ENCODE assay signal across 13 cellular contexts in genomic region chr15:99509686-99510461, GRCh38. TPM values are rescaled to one million over a fixed set of nuclear protein-coding genes. Genes with fewer than 3 reads are reported as not detected.
A peak's percentile ranks its signal among the peaks of the same experiment; 100 is the strongest.
DNase-seq lines count a peak whose midpoint lies in the region; ATAC-seq, FAIRE-seq and TF ChIP-seq lines count a peak whose summit lies in the region.
"Had no signal": no experiment of that assay in that cellular context is flagged by ENCODE, and none has a peak within 500 bp of the region (broad histone marks: within the 10 kb centered on the region; RNA-seq: fewer than 3 reads in every experiment).

No MANE protein-coding gene starts in this region.

- TF ChIP-seq EP300 in HepG2 (IDR thresholded peaks at IDR 0.05; ENCODE audit: low read depth in 2 of 2, low read length in 2 of 2) = no peak
- TF ChIP-seq EP300 in HepG2 (CRISPR knock-in tag; IDR thresholded peaks at IDR 0.05; ENCODE audit: borderline replicate concordance) = no peak

- peaks cover 7% of the 10 kb centered on the region for H3K4me1 Mint-ChIP-seq in T-helper 17 cell
- H3K4me1 Mint-ChIP-seq: central memory CD8-positive, alpha-beta T cell had no signal

- H3K79me2 ChIP-seq in HepG2 (ENCODE audit: insufficient read depth, low read length) = no peaks in the 10 kb centered on the region

- H3K27me3 ChIP-seq in right lobe of liver = no peaks in the 10 kb centered on the region
- peaks cover 2 to 4% of the 10 kb centered on the region in 2 experiments; a peak in 2 of 5 replicates for H3K27me3 ChIP-seq in HepG2 (ENCODE audit: control insufficient read depth in 1 of 2, insufficient read depth in 2 of 2, low read length in 2 of 2)
- no peaks in the 10 kb centered on the region for H3K27me3 ChIP-seq in esophagus squamous epithelium

- no peaks in the 10 kb centered on the region for H3K9me3 ChIP-seq in right lobe of liver
- no peaks in the 10 kb centered on the region for H3K9me3 ChIP-seq in HepG2 (ENCODE audit: low read length)
- no peaks in the 10 kb centered on the region for H3K9me3 ChIP-seq in T-helper 17 cell (ENCODE audit: control insufficient read depth, low read length, poor library complexity, severe bottlenecking)
- no peaks in the 10 kb centered on the region for H3K9me3 ChIP-seq in esophagus squamous epithelium

- H3K4me1 ChIP-seq in right lobe of liver (no peaks in the 10 kb centered on the region), HepG2 (ENCODE audit: insufficient read depth, low read length) (peaks cover 28% of the 10 kb centered on the region), esophagus squamous epithelium (peaks cover 10 to 40% (median 15%) of the 10 kb centered on the region in 3 donors)

- BruUV-seq in HepG2 (replicated peaks; lab: Mats Ljungman, UMichigan) = no TSS peak

- H3K9ac ChIP-seq in HepG2 (ENCODE audit: insufficient read depth, low read depth, low read length) = no peak overlapping the region

- no peak overlapping the region for H2AFZ ChIP-seq in HepG2 (ENCODE audit: low read length)

- H4K20me1 ChIP-seq in HepG2 (ENCODE audit: insufficient read depth, low read length) = no peaks in the 10 kb centered on the region

- no peak for TF ChIP-seq CTCF in right lobe of liver (IDR thresholded peaks at IDR 0.05)
- TF ChIP-seq CTCF in HepG2 (CRISPR knock-in tag; IDR thresholded peaks at IDR 0.05) = no peak
- no peak for TF ChIP-seq CTCF in esophagus squamous epithelium (IDR thresholded peaks at IDR 0.05)

- H3K4me2 ChIP-seq in HepG2 (ENCODE audit: low read depth, low read length) = no peak overlapping the region

- TF ChIP-seq POLR2A in right lobe of liver (IDR thresholded peaks at IDR 0.05) (no peak), HepG2 (IDR thresholded peaks at IDR 0.05; ENCODE audit: insufficient read depth in 1 of 2, low read depth in 2 of 2, low read length in 2 of 2) (no peak), esophagus squamous epithelium (IDR thresholded peaks at IDR 0.05) (no peak)

- POLR2A ChIA-PET in HepG2 (lab: Yijun Ruan, JAX) = no interaction called here

- H3K4me3 Mint-ChIP-seq in T-helper 17 cell = peak overlapping the region; percentile 0
- H3K4me3 Mint-ChIP-seq: central memory CD8-positive, alpha-beta T cell had no signal

- peaks cover 3% of the 10 kb centered on the region for H3K36me3 Mint-ChIP-seq in T-helper 17 cell (ENCODE audit: low read depth)

- CTCF ChIA-PET in HepG2 (lab: Yijun Ruan, JAX; ENCODE audit: low intra/inter-chr PET ratio, low total read pairs) = no interaction called here

- H3K4me3 ChIP-seq in right lobe of liver = no peak overlapping the region
- H3K4me3 ChIP-seq in HepG2 (replicated peaks in 1 of 3; ENCODE audit: insufficient read depth in 1 of 3, low read depth in 2 of 3, low read length in 3 of 3) = no peak overlapping the region
- H3K4me3 ChIP-seq in esophagus squamous epithelium = no peak overlapping the region

- H3K27ac ChIP-seq in right lobe of liver = no peak overlapping the region
- H3K27ac ChIP-seq in HepG2 (ENCODE audit: extremely low read length, insufficient read depth, low read length) = no peak overlapping the region
- H3K27ac ChIP-seq in esophagus squamous epithelium = peak overlapping the region in 2 of 4 donors; percentile 58 to 81

- intact Hi-C loops in right lobe of liver (cut with DNase I) = no loop called here
- intact Hi-C loops in HepG2 (cut with micrococcal nuclease; ENCODE audit: unreplicated experiment) = loop anchor here (10.0 kb wide), 1 partner anchor 105 kb away; no protein-coding TSS in a partner anchor
- intact Hi-C loops in esophagus squamous epithelium (cut with DNase I) = no loop called here

- no peak for FAIRE-seq in HepG2 (lab: Jason Lieb, UNC)
- FAIRE-seq: keratinocyte had no signal

- TF ChIP-seq RAD21 in HepG2 (CRISPR knock-in tag; IDR thresholded peaks at IDR 0.05) = no peak

- ATAC-seq in right lobe of liver (peak; percentile 13 to 55 (median 40)), HepG2 (no peak), T-helper 17 cell (peak; percentile 40)
- ATAC-seq: stimulated activated naive CD8-positive, alpha-beta T cell treated with anti-CD3 and anti-CD28 coated beads, Interleukin-15, Interleukin-2, amounts not matched to agents 100 U/mL and 50 U/mL, for 24 hours had no signal

- no peak for DNase-seq in right lobe of liver
- DNase-seq in HepG2 (ENCODE audit: low spot score) = no peak
- DNase-seq in T-helper 17 cell = no peak
- DNase-seq in medulla oblongata (ENCODE audit: extremely low spot score) = peak; percentile 78
- DNase-seq in stimulated activated CD4-positive, alpha-beta T cell treated with anti-CD3 and anti-CD28 coated beads, Interleukin-2, amount 100 ng/mL, for 24 hours = no peak
- DNase-seq in esophagus squamous epithelium (lab: John Stamatoyannopoulos, UW) = no peak
- no peak for DNase-seq in D341Med (ENCODE audit: low spot score)
- no peak for DNase-seq in stimulated activated naive CD4-positive, alpha-beta T cell (lab: John Stamatoyannopoulos, UW)
- DNase-seq: activated CD4-positive, alpha-beta T cell treated with anti-CD3 and anti-CD28 coated beads for 1 hour; NCI-H226; stimulated activated naive CD8-positive, alpha-beta T cell treated with anti-CD3 and anti-CD28 coated beads, Interleukin-15, Interleukin-2, amounts not matched to agents 100 U/mL and 50 U/mL, for 24 hours had no signal

- in situ Hi-C loops in HepG2 (cut with HindIII; ENCODE audit: extremely low pct_ligation_motif_present, low pct_unique_long_range_greater_than_20kb) = no loop called here

- H3K27me3 Mint-ChIP-seq in T-helper 17 cell = peaks cover 22% of the 10 kb centered on the region
- H3K27me3 Mint-ChIP-seq: central memory CD8-positive, alpha-beta T cell had no signal

- H3K36me3 ChIP-seq in right lobe of liver = no peaks in the 10 kb centered on the region
- H3K36me3 ChIP-seq in HepG2 (replicated peaks in 1 of 2; ENCODE audit: control insufficient read depth in 1 of 2, insufficient read depth in 2 of 2, low read length in 2 of 2) = no peaks in the 10 kb centered on the region
- no peaks in the 10 kb centered on the region for H3K36me3 ChIP-seq in esophagus squamous epithelium

- WGBS in right lobe of liver (ENCODE audit: insufficient coverage, low coverage, low lambda C conversion rate, missing lambda C conversion rate) = 63% methylated on average over 5 of the region's 7 CpGs
- 92% methylated on average over 7 of the region's 7 CpGs for WGBS in HepG2 (ENCODE audit: low lambda C conversion rate)
- 82 to 87% methylated on average over 6 of the region's 7 CpGs for WGBS in esophagus squamous epithelium, 2 donors

- no peak overlapping the region for H3K27ac Mint-ChIP-seq in T-helper 17 cell

TF ChIP-seq in HepG2, 621 proteins besides CTCF, POLR2A, EP300 and RAD21:
- TF ChIP-seq ARNT (IDR thresholded peaks at IDR 0.05) = no peak
TF ChIP-seq in HepG2: peak in this region for 0.

RNA-seq across cellular contexts. Expression of gene MEF2A, which starts 55.9 kb away (rescaled TPM):
- total RNA-seq in right lobe of liver = 10 to 100 TPM; 20.1 to 35.5 (median 25.4) TPM
- total RNA-seq in HepG2 (2016; rRNA removed; fragmentation: Illumina TruSeq; extraction: Trizol) = 15.2 and 17.4 TPM in 2 replicates
- 6.3 and 8.1 TPM in 2 replicates for total RNA-seq in HepG2 (2016; cell fraction: cytosol; rRNA removed; fragmentation: Illumina TruSeq; extraction: Trizol; ENCODE audit: low read depth)
- 13.7 and 16.9 TPM in 2 replicates for total RNA-seq in HepG2 (2016; cell fraction: insoluble cytoplasmic fraction; rRNA removed; fragmentation: Illumina TruSeq; extraction: Trizol)
- 13.4 and 13.7 TPM in 2 replicates for total RNA-seq in HepG2 (2016; cell fraction: membrane; rRNA removed; fragmentation: Illumina TruSeq; extraction: Trizol)
- 30.8 and 34.3 TPM in 2 replicates for total RNA-seq in HepG2 (2016; cell fraction: nucleus; rRNA removed; fragmentation: Illumina TruSeq; extraction: Trizol)
- 22.6 and 24.4 TPM in 2 replicates for polyA plus RNA-seq in HepG2 (2011; rRNA removed)
- polyA plus RNA-seq in HepG2 (2011; cell fraction: cytosol; rRNA removed) = 11.8 and 13.2 TPM in 2 replicates
- 27.9 and 28.7 TPM in 2 replicates for polyA plus RNA-seq in HepG2 (2011; cell fraction: nucleus; rRNA removed)
- 15.6 and 16.9 TPM in 2 replicates for polyA plus RNA-seq in HepG2 (2012)
- polyA plus RNA-seq in HepG2 (2016; cell fraction: cytosol; fragmentation: Illumina TruSeq; extraction: Trizol; ENCODE audit: low read depth) = 2.1 and 3.3 TPM in 2 replicates
- 12.7 and 14.3 TPM in 2 replicates for polyA plus RNA-seq in HepG2 (2016; cell fraction: insoluble cytoplasmic fraction; fragmentation: Illumina TruSeq; extraction: Trizol; ENCODE audit: low read depth)
- polyA plus RNA-seq in HepG2 (2016; cell fraction: membrane; fragmentation: Illumina TruSeq; extraction: Trizol; ENCODE audit: low read depth) = 4.4 and 4.7 TPM in 2 replicates
- 18.7 and 22.5 TPM in 2 replicates for polyA plus RNA-seq in HepG2 (2016; cell fraction: nucleus; fragmentation: Illumina TruSeq; extraction: Trizol; ENCODE audit: insufficient read depth, low read depth)
- polyA minus RNA-seq in HepG2 (2011; rRNA and poly(A)+ RNA removed; ENCODE audit: low replicate concordance) = 37.1 and 44.8 TPM in 2 replicates
- polyA minus RNA-seq in HepG2 (2011; cell fraction: cytosol; rRNA and poly(A)+ RNA removed) = 18.9 and 22.9 TPM in 2 replicates
- polyA minus RNA-seq in HepG2 (2011; cell fraction: nucleus; rRNA and poly(A)+ RNA removed) = 73.7 and 74.0 TPM in 2 replicates
- 10 to 100 TPM; 22.9 to 24.2 TPM for total RNA-seq in T-helper 17 cell
- 10 to 100 TPM; 16.9 to 47.5 (median 24.3) TPM for total RNA-seq in esophagus squamous epithelium
